21 cellular contexts compared by ENCODE assay signal in the genomic region with DNA sequence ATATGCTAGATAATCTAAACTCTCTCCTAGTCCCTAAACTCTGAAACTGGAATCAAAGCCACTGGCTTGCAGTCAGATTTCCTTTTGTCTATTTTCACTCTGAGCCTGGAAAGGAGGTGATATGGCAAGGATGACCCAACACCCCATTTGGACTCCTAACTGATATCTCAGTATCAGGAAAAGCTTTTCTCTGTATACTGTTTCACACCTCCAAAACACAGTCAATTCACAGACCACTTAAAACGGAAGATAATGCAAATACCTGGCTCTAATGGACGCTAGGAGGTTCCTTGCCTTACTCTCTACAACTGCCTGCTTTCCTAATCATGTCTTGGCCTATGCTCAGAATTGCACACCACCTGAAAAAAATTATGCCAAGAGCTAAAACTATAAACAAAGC. TPM values are rescaled to one million over a fixed set of nuclear protein-coding genes. Genes with fewer than 3 reads are reported as not detected.
"Had no signal": no experiment of that assay in that cellular context is flagged by ENCODE, and none has a peak within 500 bp of the region (broad histone marks: within the 10 kb centered on the region; RNA-seq: fewer than 3 reads in every experiment).

No MANE protein-coding gene starts in this region.

- H3K27ac ChIP-seq: ascending aorta, coronary artery, neutrophil, right lobe of liver had no signal

- H3K4me1 ChIP-seq: ascending aorta, right lobe of liver had no signal

- H3K4me3 Mint-ChIP-seq: activated CD4-positive, alpha-beta T cell treated with anti-CD3 and anti-CD28 coated beads for 36 hours; activated CD8-positive, alpha-beta T cell treated with anti-CD3 and anti-CD28 coated beads for 36 hours; activated T-helper 1 cell treated with anti-CD3 and anti-CD28 coated beads, Interleukin-12 subunit alpha, Interleukin-12 subunit beta, Interleukin-2, Interleukin-4 antibody, amounts not matched to agents 30 ng/mL and 10 ng/mL and 1 ng/mL, durations not matched to agents 14 hours and 24 hours and 36 hours; memory B cell had no signal

- H3K9me3 Mint-ChIP-seq: activated CD8-positive, alpha-beta T cell treated with anti-CD3 and anti-CD28 coated beads for 36 hours; activated T-helper 1 cell treated with anti-CD3 and anti-CD28 coated beads, Interleukin-12 subunit alpha, Interleukin-12 subunit beta, Interleukin-2, Interleukin-4 antibody, amounts not matched to agents 30 ng/mL and 10 ng/mL and 1 ng/mL, durations not matched to agents 14 hours and 24 hours and 36 hours; memory B cell had no signal

- H3K27me3 Mint-ChIP-seq: activated CD8-positive, alpha-beta T cell treated with anti-CD3 and anti-CD28 coated beads for 36 hours had no signal

- H3K27ac Mint-ChIP-seq: activated CD4-positive, alpha-beta T cell treated with anti-CD3 and anti-CD28 coated beads for 36 hours; activated CD8-positive, alpha-beta T cell treated with anti-CD3 and anti-CD28 coated beads for 36 hours; activated T-helper 1 cell treated with anti-CD3 and anti-CD28 coated beads, Interleukin-12 subunit alpha, Interleukin-12 subunit beta, Interleukin-2, Interleukin-4 antibody, amounts not matched to agents 30 ng/mL and 10 ng/mL and 1 ng/mL, durations not matched to agents 14 hours and 24 hours and 36 hours; memory B cell had no signal

- DNase-seq: activated CD4-positive, alpha-beta T cell treated with anti-CD3 and anti-CD28 coated beads for 36 hours; activated CD8-positive, alpha-beta memory T cell treated with anti-CD3 and anti-CD28 coated beads, Interleukin-2, amount 50 U/mL, for 4 hours; activated CD8-positive, alpha-beta T cell treated with anti-CD3 and anti-CD28 coated beads for 36 hours; activated naive CD4-positive, alpha-beta T cell; caudate nucleus; effector CD4-positive, alpha-beta T cell; heart left ventricle; posterior cingulate gyrus; right lobe of liver; stimulated activated CD4-positive, alpha-beta T cell treated with anti-CD3 and anti-CD28 coated beads, Interleukin-2, amount 100 ng/mL, for 48 hours; stimulated activated CD8-positive, alpha-beta memory T cell treated with anti-CD3 and anti-CD28 coated beads, Interleukin-4, amount 100 ng/mL, for 48 hours; stimulated activated naive CD8-positive, alpha-beta T cell treated with anti-CD3 and anti-CD28 coated beads, Interleukin-15, Interleukin-2, amounts not matched to agents 100 U/mL and 50 U/mL, for 24 hours; T-helper 9 cell had no signal

- H3K36me3 ChIP-seq: neutrophil, right lobe of liver had no signal

- H3K36me3 Mint-ChIP-seq: memory B cell had no signal

- H3K4me3 ChIP-seq: ascending aorta, coronary artery, heart left ventricle, right lobe of liver had no signal

- H3K9me3 ChIP-seq: ascending aorta, heart left ventricle, neutrophil, right lobe of liver had no signal

- ATAC-seq: activated CD4-positive, alpha-beta T cell treated with anti-CD3 and anti-CD28 coated beads for 36 hours; activated CD8-positive, alpha-beta T cell treated with anti-CD3 and anti-CD28 coated beads for 36 hours; left lobe of liver; right lobe of liver; stimulated activated naive CD8-positive, alpha-beta T cell treated with anti-CD3 and anti-CD28 coated beads, Interleukin-15, Interleukin-2, amounts not matched to agents 100 U/mL and 50 U/mL, for 24 hours had no signal

- H3K4me1 Mint-ChIP-seq: activated CD4-positive, alpha-beta T cell treated with anti-CD3 and anti-CD28 coated beads for 36 hours had no signal

- H3K27me3 ChIP-seq: ascending aorta, heart left ventricle, neutrophil, right lobe of liver had no signal

RNA-seq across cellular contexts. Expression of a gene that starts 31.4 kb away (rescaled TPM):
- total RNA-seq: activated CD4-positive, alpha-beta T cell treated with anti-CD3 and anti-CD28 coated beads for 36 hours; activated CD8-positive, alpha-beta T cell treated with anti-CD3 and anti-CD28 coated beads for 36 hours; activated T-helper 1 cell treated with anti-CD3 and anti-CD28 coated beads, Interleukin-12 subunit alpha, Interleukin-12 subunit beta, Interleukin-2, Interleukin-4 antibody, amounts not matched to agents 30 ng/mL and 10 ng/mL and 1 ng/mL, durations not matched to agents 14 hours and 24 hours and 36 hours; ascending aorta; fibroblast of lung; frontal cortex; left lobe of liver had no signal
- polyA plus RNA-seq: fibroblast of lung had no signal
